ENCODE assay signal across 27 cellular contexts in the genomic region with DNA sequence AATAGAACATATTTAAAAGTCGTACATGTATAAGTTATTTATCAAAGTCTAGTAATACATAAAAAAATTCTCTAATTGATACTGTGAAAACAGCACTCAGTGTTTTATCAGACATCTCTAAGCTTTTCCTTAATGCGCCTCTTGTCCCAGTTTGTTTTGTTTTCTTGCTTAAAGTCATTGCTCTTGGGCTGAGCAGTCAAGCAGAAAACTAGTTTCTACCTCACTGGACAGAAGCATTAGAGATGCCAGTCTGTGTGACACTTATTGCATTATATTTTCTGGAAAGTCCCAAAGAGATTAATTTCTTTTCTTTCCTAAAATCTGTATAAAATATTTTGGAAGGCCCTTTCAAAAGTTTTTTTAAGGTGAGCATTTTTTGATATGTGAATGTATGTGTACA.
A peak's percentile ranks its signal among the peaks of the same experiment; 100 is the strongest.
DNase-seq lines count a peak whose midpoint lies in the region; ATAC-seq, FAIRE-seq and TF ChIP-seq lines count a peak whose summit lies in the region.
"Had no signal": no experiment of that assay in that cellular context is flagged by ENCODE, and none has a peak within 500 bp of the region (broad histone marks: within the 10 kb centered on the region; RNA-seq: fewer than 3 reads in every experiment).

No MANE protein-coding gene starts in this region.

- ATAC-seq in GM18505 (IDR thresholded peaks at IDR 0.05; ENCODE audit: unreplicated experiment) (peak; percentile 58), HG03439 (IDR thresholded peaks at IDR 0.05; ENCODE audit: unreplicated experiment) (no peak)
- ATAC-seq: activated CD4-positive, CD25-positive, alpha-beta regulatory T cell treated with anti-CD3 and anti-CD28 coated beads, Interleukin-2, amount 50 U/mL, for 24 hours; activated naive CD8-positive, alpha-beta T cell treated with anti-CD3 and anti-CD28 coated beads, Interleukin-2, amount 50 U/mL, for 24 hours; K562; natural killer cell; sciatic nerve; T-cell had no signal

- peaks cover 0 to 11% of the 10 kb centered on the region in 2 donors for H3K4me1 ChIP-seq in thyroid gland
- H3K4me1 ChIP-seq: parathyroid adenoma, SJSA1, vagina had no signal

- FAIRE-seq in islet of Langerhans (lab: Jason Lieb, UNC): peak; percentile 92
- FAIRE-seq: K562 had no signal

- no peaks in the 10 kb centered on the region for H3K27me3 ChIP-seq in thyroid gland
- H3K27me3 ChIP-seq: MG63, SJSA1, vagina had no signal

- DNase-seq in NCI-H2171 (lab: John Stamatoyannopoulos, UW) (peak; percentile 18), thyroid gland (peak; percentile 18 to 23), NCI-H2107 treated with DMSO at 0.1 percent for 48 hours (lab: John Stamatoyannopoulos, UW; ENCODE audit: unreplicated experiment) (no peak), DMS53 (lab: John Stamatoyannopoulos, UW) (no peak)
- DNase-seq: activated CD4-positive, alpha-beta memory T cell treated with anti-CD3 and anti-CD28 coated beads, Interleukin-2, amount 10 ng/mL, durations not matched to agents 7 days and 5 days; activated effector memory CD4-positive, alpha-beta T cell treated with Interleukin-2 at 50 U/mL for 16 hours; activated naive CD8-positive, alpha-beta T cell treated with anti-CD3 and anti-CD28 coated beads, Interleukin-2, amount 50 U/mL, for 24 hours; CD4-positive, CD25-positive, alpha-beta regulatory T cell; effector CD4-positive, alpha-beta T cell; erythroblast; MG63; natural killer cell; NCI-H1417 treated with DMSO at 0.1 percent for 48 hours; NCI-H524 treated with DMSO at 0.1 percent for 48 hours; stimulated activated CD4-positive, alpha-beta T cell treated with anti-CD3 and anti-CD28 coated beads, Interleukin-4, amount 100 ng/mL, for 4 hours; stimulated activated naive CD4-positive, alpha-beta T cell; T-cell had no signal

- intact Hi-C loops in thyroid gland (cut with DNase I): no loop called here

- no peaks in the 10 kb centered on the region for H3K36me3 ChIP-seq in thyroid gland
- H3K36me3 ChIP-seq: MG63, SJSA1, thoracic aorta, vagina had no signal

- H3K9me3 ChIP-seq in thyroid gland: no peaks in the 10 kb centered on the region
- H3K9me3 ChIP-seq: MG63, SJSA1, thoracic aorta, vagina had no signal

- no peak for TF ChIP-seq CTCF in thyroid gland (IDR thresholded peaks at IDR 0.05)

- TF ChIP-seq POLR2A in GM18505 (IDR thresholded peaks at IDR 0.05; ENCODE audit: borderline replicate concordance, extremely low read depth, insufficient read depth, insufficient read length) (no peak), thyroid gland (IDR thresholded peaks at IDR 0.05) (no peak)

- no peak overlapping the region for H3K4me3 ChIP-seq in thyroid gland (replicated peaks in 1 of 3)
- H3K4me3 ChIP-seq: K562, MG63, SJSA1, thoracic aorta, vagina had no signal

- H3K27ac ChIP-seq in thyroid gland: no peak overlapping the region
- H3K27ac ChIP-seq: parathyroid adenoma, SJSA1, thoracic aorta, vagina had no signal

- 28 to 29% methylated on average over 2 of the region's 2 CpGs for whole genome bisulfite sequencing in thyroid gland, 2 donors

Comparison
In these comparisons a context has a peak if more than half of its experiments do, and no peak if none do; other contexts are left out.
1. DNase-seq: peak in NCI-H2171 (single experiment) and thyroid gland (2 of 2); none in NCI-H2107 treated with DMSO at 0.1 percent for 48 hours (single experiment) and DMS53 (single experiment).